In genomic region chr4:85391568-85392410, GRCh38 we compare ENCODE assay signal across 14 cellular contexts.
DNase-seq lines count a peak whose midpoint lies in the region; ATAC-seq and TF ChIP-seq lines count a peak whose summit lies in the region.
"Had no signal": no experiment of that assay in that cellular context is flagged by ENCODE, and none has a peak within 500 bp of the region (broad histone marks: within the 10 kb centered on the region; RNA-seq: fewer than 3 reads in every experiment).

No MANE protein-coding gene starts in this region.

- H4K20me1 ChIP-seq in osteoblast (ENCODE audit: insufficient read depth, low read length) = no peaks in the 10 kb centered on the region

- H3K79me2 ChIP-seq in osteoblast (ENCODE audit: insufficient read depth, low read length) = no peaks in the 10 kb centered on the region

- H3K4me1 ChIP-seq in body of pancreas = peaks cover 9% of the 10 kb centered on the region
- no peaks in the 10 kb centered on the region for H3K4me1 ChIP-seq in CD4-positive, alpha-beta memory T cell (ENCODE audit: insufficient read depth, low read length)
- no peaks in the 10 kb centered on the region for H3K4me1 ChIP-seq in osteoblast (ENCODE audit: insufficient read depth, low read length)
- H3K4me1 ChIP-seq: esophagus squamous epithelium had no signal

- H3K4me3 Mint-ChIP-seq in CD4-positive, alpha-beta memory T cell = no peak overlapping the region
- H3K4me3 Mint-ChIP-seq: type B pancreatic cell had no signal

- no peaks in the 10 kb centered on the region for H3K9me3 ChIP-seq in body of pancreas
- no peaks in the 10 kb centered on the region for H3K9me3 ChIP-seq in CD4-positive, alpha-beta memory T cell (ENCODE audit: control insufficient read depth in 1 of 2, low read length in 2 of 2)
- H3K9me3 ChIP-seq in osteoblast (ENCODE audit: low read depth, low read length) = no peaks in the 10 kb centered on the region
- H3K9me3 ChIP-seq: esophagus squamous epithelium had no signal

- H2AFZ ChIP-seq in osteoblast (ENCODE audit: low read length) = no peak overlapping the region

- H3K36me3 Mint-ChIP-seq in CD4-positive, alpha-beta memory T cell = no peaks in the 10 kb centered on the region
- H3K36me3 Mint-ChIP-seq: type B pancreatic cell had no signal

- POLR2A ChIA-PET in CD4-positive, alpha-beta memory T cell (lab: Charles Lee; ENCODE audit: partially characterized antibody) = no interaction called here

- no peak overlapping the region for H3K4me2 ChIP-seq in osteoblast (ENCODE audit: insufficient read depth, low read length)

- H3K27me3 Mint-ChIP-seq in CD4-positive, alpha-beta memory T cell = no peaks in the 10 kb centered on the region
- H3K27me3 Mint-ChIP-seq: type B pancreatic cell had no signal

- TF ChIP-seq CTCF in GM06990 (IDR thresholded peaks at IDR 0.05; ENCODE audit: insufficient read depth, low read length, poor library complexity, severe bottlenecking) (no peak), body of pancreas (IDR thresholded peaks at IDR 0.05) (no peak), osteoblast (IDR thresholded peaks at IDR 0.05; ENCODE audit: extremely low read depth, low read depth, low read length) (no peak)

- DNase-seq in GM06990 (ENCODE audit: extremely low read depth, insufficient read length) (peak; percentile 23), GM19238 (ENCODE audit: insufficient read length, low spot score) (peak; percentile 2), body of pancreas (no peak), activated gamma-delta T cell treated with Interleukin-2 at 50 U/mL for 16 hours (no peak), osteoblast (ENCODE audit: insufficient read length, low spot score, missing footprints) (no peak)
- DNase-seq in CD4-positive, alpha-beta memory T cell = no peak
- DNase-seq: ACHN; activated T-cell treated with anti-CD3 and anti-CD28 coated beads, Interleukin-2, amount 50 U/mL, for 1 hour; esophagus squamous epithelium; NCI-H1092 treated with DMSO at 0.1 percent for 48 hours; occipital lobe had no signal

- H3K36me3 ChIP-seq in GM06990 (ENCODE audit: control insufficient read depth, insufficient read depth, low read length) (no peaks in the 10 kb centered on the region), body of pancreas (replicated peaks in 1 of 2; ENCODE audit: insufficient read depth in 1 of 2, low read depth in 2 of 2) (no peaks in the 10 kb centered on the region), osteoblast (ENCODE audit: insufficient read depth, low read length) (no peaks in the 10 kb centered on the region)
- H3K36me3 ChIP-seq in CD4-positive, alpha-beta memory T cell (ENCODE audit: insufficient read depth, low read length) = no peaks in the 10 kb centered on the region
- H3K36me3 ChIP-seq: esophagus squamous epithelium had no signal

- CTCF ChIA-PET in CD4-positive, alpha-beta memory T cell (lab: Charles Lee; ENCODE audit: partially characterized antibody) = no interaction called here

- intact Hi-C loops in body of pancreas (cut with DNase I) = no loop called here
- intact Hi-C loops in CD4-positive, alpha-beta memory T cell (cut with micrococcal nuclease) = no loop called here

- peak; percentile 86 for ATAC-seq in HG02610 (IDR thresholded peaks at IDR 0.05; ENCODE audit: unreplicated experiment)
- peak; percentile 88 for ATAC-seq in HG03378 (IDR thresholded peaks at IDR 0.05; ENCODE audit: unreplicated experiment)
- no peak for ATAC-seq in body of pancreas

- H3K4me3 ChIP-seq in GM06990 (replicated peaks; ENCODE audit: low read depth, low read length) (no peak overlapping the region), body of pancreas (no peak overlapping the region), osteoblast (ENCODE audit: insufficient read depth, low read length) (no peak overlapping the region)
- H3K4me3 ChIP-seq in CD4-positive, alpha-beta memory T cell (ENCODE audit: low read length in 2 of 2) = no peak overlapping the region
- H3K4me3 ChIP-seq: esophagus squamous epithelium had no signal

- H3K27ac ChIP-seq in body of pancreas = no peak overlapping the region
- H3K27ac ChIP-seq in CD4-positive, alpha-beta memory T cell (ENCODE audit: low read depth, low read length) = no peak overlapping the region
- H3K27ac ChIP-seq in osteoblast (ENCODE audit: low read depth, low read length) = no peak overlapping the region
- H3K27ac ChIP-seq: esophagus squamous epithelium had no signal

- no peak overlapping the region for H3K27ac Mint-ChIP-seq in CD4-positive, alpha-beta memory T cell
- H3K27ac Mint-ChIP-seq: type B pancreatic cell had no signal

- 66 to 67% methylated on average over 4 of the region's 4 CpGs for WGBS in body of pancreas, 2 donors

- no peak for TF ChIP-seq POLR2A in body of pancreas (IDR thresholded peaks at IDR 0.05)

- H3K27me3 ChIP-seq in GM06990 (replicated peaks; ENCODE audit: control insufficient read depth, insufficient read depth, low read length) (no peaks in the 10 kb centered on the region), body of pancreas (no peaks in the 10 kb centered on the region), osteoblast (ENCODE audit: insufficient read depth, low read length) (no peaks in the 10 kb centered on the region)
- H3K27me3 ChIP-seq in CD4-positive, alpha-beta memory T cell (ENCODE audit: insufficient read depth, low read length) = no peaks in the 10 kb centered on the region
- H3K27me3 ChIP-seq: esophagus squamous epithelium had no signal

- H3K4me1 Mint-ChIP-seq in CD4-positive, alpha-beta memory T cell = no peaks in the 10 kb centered on the region

- H3K9me3 Mint-ChIP-seq in CD4-positive, alpha-beta memory T cell = peaks cover 0 to 9% (median 3%) of the 10 kb centered on the region in 8 donors

Comparison
In these comparisons a context has a peak if more than half of its experiments do, and no peak if none do; other contexts are left out.
1. DNase-seq: peak in GM06990 (single experiment) and GM19238 (single experiment); none in body of pancreas (0 of 4), CD4-positive, alpha-beta memory T cell (0 of 5), activated gamma-delta T cell treated with Interleukin-2 at 50 U/mL for 16 hours (single experiment) and osteoblast (single experiment).